Comparison of ENCODE assay signal across 19 cellular contexts in genomic region chr22:44444341-44445306, GRCh38. TPM values are rescaled to one million over a fixed set of nuclear protein-coding genes. Genes with fewer than 3 reads are reported as not detected.
DNase-seq lines count a peak whose midpoint lies in the region; TF ChIP-seq lines count a peak whose summit lies in the region.
"Had no signal": no experiment of that assay in that cellular context is flagged by ENCODE, and none has a peak within 500 bp of the region (broad histone marks: within the 10 kb centered on the region; RNA-seq: fewer than 3 reads in every experiment).

No MANE protein-coding gene starts in this region.

- no CpG with 5 or more reads among the region's 22 CpGs for WGBS in H9 (ENCODE audit: extremely low coverage, insufficient read length, low lambda C conversion rate)
- no CpG with 5 or more reads among the region's 22 CpGs for WGBS in mesendoderm (ENCODE audit: extremely low coverage, insufficient coverage, low lambda C conversion rate)

- H3K9ac ChIP-seq in H9 (ENCODE audit: extremely low read depth, insufficient read length, low read length) (no peak overlapping the region), mesendoderm (ENCODE audit: low read length) (no peak overlapping the region)

- H3K27me3 Mint-ChIP-seq in H9 (ENCODE audit: low read depth) = peaks cover 12% of the 10 kb centered on the region
- no peaks in the 10 kb centered on the region for H3K27me3 Mint-ChIP-seq in activated T-helper 2 cell treated with anti-CD3 and anti-CD28 coated beads, Interferon-gamma antibody, Interleukin-2, Interleukin-4, amounts not matched to agents 10 μg/mL and 5 μg/mL and 100 μg/mL, durations not matched to agents 14 hours and 24 hours and 36 hours (ENCODE audit: low read depth)
- peaks cover 0 to 2% (median 1%) of the 10 kb centered on the region in 3 donors for H3K27me3 Mint-ChIP-seq in immature natural killer cell (ENCODE audit: low read depth in 3 of 3)
- H3K27me3 Mint-ChIP-seq: stimulated activated naive CD8-positive, alpha-beta T cell treated with anti-CD3 and anti-CD28 coated beads, Interleukin-15, Interleukin-2, amounts not matched to agents 100 ng/mL and 50 ng/mL, for 24 hours had no signal

- H3K9me3 ChIP-seq in BE2C = no peaks in the 10 kb centered on the region
- H3K9me3 ChIP-seq in H9 (ENCODE audit: control insufficient read depth, low read depth, low read length) = no peaks in the 10 kb centered on the region
- H3K9me3 ChIP-seq: ovary had no signal

- H3K36me3 ChIP-seq in BE2C (no peaks in the 10 kb centered on the region), mesendoderm (ENCODE audit: control insufficient read depth, insufficient read depth, low read length) (no peaks in the 10 kb centered on the region)
- H3K36me3 ChIP-seq: heart left ventricle, ovary had no signal

- H2BK15ac ChIP-seq in H9 (ENCODE audit: low read depth, low read length) = no peak overlapping the region
- no peak overlapping the region for H2BK15ac ChIP-seq in mesendoderm (replicated peaks; ENCODE audit: low read depth)

- H2BK20ac ChIP-seq in H9 (ENCODE audit: low read depth, low read length, poor library complexity, severe bottlenecking) = no peak overlapping the region

- H2BK120ac ChIP-seq in H9 (ENCODE audit: low read depth, low read length, poor library complexity, severe bottlenecking) (no peak overlapping the region), mesendoderm (ENCODE audit: low read depth, low read length) (no peak overlapping the region)

- no peak overlapping the region for H2BK5ac ChIP-seq in H9 (ENCODE audit: insufficient read length, low read length)
- no peak overlapping the region for H2BK5ac ChIP-seq in mesendoderm (ENCODE audit: low read length)

- H2AFZ ChIP-seq in H9 (ENCODE audit: low read length) = no peak overlapping the region

- H4K91ac ChIP-seq in H9 (ENCODE audit: insufficient read length, low read depth, low read length) = no peak overlapping the region

- H3K4me2 ChIP-seq in H9 (ENCODE audit: insufficient read depth, insufficient read length, low read length) = no peak overlapping the region
- H3K4me2 ChIP-seq in mesendoderm (ENCODE audit: low read length) = no peak overlapping the region

- H3K4me1 ChIP-seq in BE2C (peaks cover 7% of the 10 kb centered on the region), H9 (ENCODE audit: insufficient read depth, low read length) (no peaks in the 10 kb centered on the region), mesendoderm (ENCODE audit: control insufficient read depth, low read depth, low read length) (no peaks in the 10 kb centered on the region)

- in situ Hi-C loops in astrocyte of the spinal cord (cut with HindIII; ENCODE audit: low sequenced_read_pairs) = no loop called here

- H3K27ac Mint-ChIP-seq in H9 (no peak overlapping the region; a peak in 1 of 7 replicates), immature natural killer cell (no peak overlapping the region)
- H3K27ac Mint-ChIP-seq in activated T-helper 2 cell treated with anti-CD3 and anti-CD28 coated beads, Interferon-gamma antibody, Interleukin-2, Interleukin-4, amounts not matched to agents 10 μg/mL and 5 μg/mL and 100 μg/mL, durations not matched to agents 14 hours and 24 hours and 36 hours = no peak overlapping the region
- H3K27ac Mint-ChIP-seq: CD4-positive, CD25-positive, alpha-beta regulatory T cell; memory B cell; stimulated activated naive CD8-positive, alpha-beta T cell treated with anti-CD3 and anti-CD28 coated beads, Interleukin-15, Interleukin-2, amounts not matched to agents 100 ng/mL and 50 ng/mL, for 24 hours had no signal

- DNase-seq in BE2C (no peak), H9 (peak; percentile 74), astrocyte of the spinal cord (ENCODE audit: low read depth, low spot score) (no peak), mesendoderm (peak; percentile 69), NCI-H1930 (lab: John Stamatoyannopoulos, UW) (no peak), immature natural killer cell (no peak)
- DNase-seq in activated T-helper 2 cell treated with anti-CD3 and anti-CD28 coated beads, Interferon-gamma antibody, Interleukin-2, Interleukin-4, amounts not matched to agents 10 μg/mL and 5 μg/mL and 100 μg/mL, durations not matched to agents 14 hours and 24 hours and 36 hours (ENCODE audit: low spot score) = no peak
- DNase-seq in stimulated activated naive CD4-positive, alpha-beta T cell (lab: John Stamatoyannopoulos, UW) = no peak
- DNase-seq: activated CD8-positive, alpha-beta memory T cell treated with anti-CD3 and anti-CD28 coated beads, Interleukin-2, amount 50 U/mL, for 48 hours; amygdala; CD4-positive, CD25-positive, alpha-beta regulatory T cell; effector CD4-positive, alpha-beta T cell; MV-4-11; NCI-H524 treated with DMSO at 0.1 percent for 48 hours; SHP77 had no signal

- no peak overlapping the region for H2BK12ac ChIP-seq in H9 (ENCODE audit: insufficient read length, low read depth, low read length)

- H3K27me3 ChIP-seq in BE2C = no peaks in the 10 kb centered on the region
- H3K27me3 ChIP-seq in H9 (ENCODE audit: insufficient read depth, low read length) = no peaks in the 10 kb centered on the region
- no peaks in the 10 kb centered on the region for H3K27me3 ChIP-seq in mesendoderm (ENCODE audit: insufficient read depth, low read length, poor library complexity)
- H3K27me3 ChIP-seq: heart left ventricle, ovary had no signal

- H3K36me3 Mint-ChIP-seq in H9 (ENCODE audit: insufficient read depth in 1 of 3, low read depth in 3 of 3) (peaks cover 0 to 4% (median 3%) of the 10 kb centered on the region in 3 experiments; a peak in 1 of 7 replicates), immature natural killer cell (peaks cover 0 to 4% (median 3%) of the 10 kb centered on the region in 3 donors)
- H3K36me3 Mint-ChIP-seq in activated T-helper 2 cell treated with anti-CD3 and anti-CD28 coated beads, Interferon-gamma antibody, Interleukin-2, Interleukin-4, amounts not matched to agents 10 μg/mL and 5 μg/mL and 100 μg/mL, durations not matched to agents 14 hours and 24 hours and 36 hours (ENCODE audit: low read depth) = no peaks in the 10 kb centered on the region
- H3K36me3 Mint-ChIP-seq: memory B cell had no signal

- H3K4ac ChIP-seq in H9 (ENCODE audit: low read depth, low read length) (no peak overlapping the region), mesendoderm (ENCODE audit: low read depth, low read length) (no peak overlapping the region)

- intact Hi-C loops in activated T-helper 2 cell treated with anti-CD3 and anti-CD28 coated beads, Interferon-gamma antibody, Interleukin-2, Interleukin-4, amounts not matched to agents 10 μg/mL and 5 μg/mL and 100 μg/mL, durations not matched to agents 14 hours and 24 hours and 36 hours (cut with micrococcal nuclease) = no loop called here

- H3K14ac ChIP-seq in H9 (ENCODE audit: insufficient read depth, low read length) = no peak overlapping the region; the same call in 1 of the 2 replicates

- H3K23me2 ChIP-seq in H9 (ENCODE audit: insufficient read length, low read depth, low read length, poor library complexity, severe bottlenecking) = no peaks in the 10 kb centered on the region

- TF ChIP-seq CTCF in BE2C (IDR thresholded peaks at IDR 0.05; ENCODE audit: low read depth, low read length) (peak; percentile 24; the same call in 1 of the 2 replicates), H9 (conservative IDR thresholded peaks at IDR 0.05) (peak; percentile 76), astrocyte of the spinal cord (IDR thresholded peaks at IDR 0.05; ENCODE audit: low read depth, low read length) (peak; percentile 16)

- no peak overlapping the region for H3K56ac ChIP-seq in H9 (ENCODE audit: insufficient read length, low read depth, low read length)
- H3K56ac ChIP-seq in mesendoderm (ENCODE audit: low read length) = no peak overlapping the region

- no peak overlapping the region for H3T11ph ChIP-seq in H9 (ENCODE audit: low read length)

- peaks cover 4 to 5% of the 10 kb centered on the region in 2 experiments; a peak in 4 of 5 replicates for H3K9me3 Mint-ChIP-seq in H9
- H3K9me3 Mint-ChIP-seq in activated T-helper 2 cell treated with anti-CD3 and anti-CD28 coated beads, Interferon-gamma antibody, Interleukin-2, Interleukin-4, amounts not matched to agents 10 μg/mL and 5 μg/mL and 100 μg/mL, durations not matched to agents 14 hours and 24 hours and 36 hours = peaks cover 5% of the 10 kb centered on the region
- peaks cover 0 to 5% (median 0%) of the 10 kb centered on the region in 6 donors for H3K9me3 Mint-ChIP-seq in immature natural killer cell

- no peak overlapping the region for H3K4me3 Mint-ChIP-seq in H9
- H3K4me3 Mint-ChIP-seq in activated T-helper 2 cell treated with anti-CD3 and anti-CD28 coated beads, Interferon-gamma antibody, Interleukin-2, Interleukin-4, amounts not matched to agents 10 μg/mL and 5 μg/mL and 100 μg/mL, durations not matched to agents 14 hours and 24 hours and 36 hours (ENCODE audit: low read depth) = no peak overlapping the region
- H3K4me3 Mint-ChIP-seq in immature natural killer cell = no peak overlapping the region
- H3K4me3 Mint-ChIP-seq: CD4-positive, CD25-positive, alpha-beta regulatory T cell; memory B cell; stimulated activated naive CD8-positive, alpha-beta T cell treated with anti-CD3 and anti-CD28 coated beads, Interleukin-15, Interleukin-2, amounts not matched to agents 100 ng/mL and 50 ng/mL, for 24 hours had no signal

- H4K5ac ChIP-seq in H9 (ENCODE audit: insufficient read length, low read depth, low read length) (no peak overlapping the region), mesendoderm (ENCODE audit: low read length) (no peak overlapping the region)

- H2AK5ac ChIP-seq in H9 (ENCODE audit: insufficient read length, low read length) = no peak overlapping the region
- no peak overlapping the region for H2AK5ac ChIP-seq in mesendoderm (ENCODE audit: low read length)

- no peak overlapping the region for H3K23ac ChIP-seq in H9 (ENCODE audit: insufficient read length, low read depth, low read length)
- no peak overlapping the region for H3K23ac ChIP-seq in mesendoderm (ENCODE audit: low read length)

- H3K27ac ChIP-seq in H9 (ENCODE audit: insufficient read length, low read depth, low read length) (no peak overlapping the region), mesendoderm (ENCODE audit: low read depth, low read length) (no peak overlapping the region)
- H3K27ac ChIP-seq: ovary had no signal

- H3K4me3 ChIP-seq in BE2C (ENCODE audit: low read depth, low read length) (no peak overlapping the region), astrocyte of the spinal cord (ENCODE audit: low read depth, low read length) (no peak overlapping the region), mesendoderm (ENCODE audit: low read length) (no peak overlapping the region)
- H3K4me3 ChIP-seq: heart left ventricle, ovary had no signal

- H3K79me2 ChIP-seq in H9 (ENCODE audit: insufficient read depth, low read length) (no peaks in the 10 kb centered on the region), mesendoderm (ENCODE audit: control insufficient read depth, insufficient read depth, low read length) (no peaks in the 10 kb centered on the region)

- H3K18ac ChIP-seq in H9 (ENCODE audit: insufficient read length, low read depth, low read length) (no peak overlapping the region), mesendoderm (ENCODE audit: low read length) (no peak overlapping the region)

- H4K8ac ChIP-seq in H9 (replicated peaks; ENCODE audit: insufficient read length, low read depth, low read length) (no peak overlapping the region), mesendoderm (ENCODE audit: low read depth, low read length) (no peak overlapping the region)

- no peaks in the 10 kb centered on the region for H3K79me1 ChIP-seq in H9 (ENCODE audit: insufficient read depth, low read depth, low read length, poor library complexity, severe bottlenecking)
- no peaks in the 10 kb centered on the region for H3K79me1 ChIP-seq in mesendoderm (ENCODE audit: low read length)

- H3K4me1 Mint-ChIP-seq in H9 (peaks cover 8 to 22% of the 10 kb centered on the region in 2 experiments), immature natural killer cell (no peaks in the 10 kb centered on the region)
- H3K4me1 Mint-ChIP-seq in activated T-helper 2 cell treated with anti-CD3 and anti-CD28 coated beads, Interferon-gamma antibody, Interleukin-2, Interleukin-4, amounts not matched to agents 10 μg/mL and 5 μg/mL and 100 μg/mL, durations not matched to agents 14 hours and 24 hours and 36 hours (ENCODE audit: low read depth) = no peaks in the 10 kb centered on the region
- H3K4me1 Mint-ChIP-seq: CD4-positive, CD25-positive, alpha-beta regulatory T cell; memory B cell had no signal

- peaks cover 3% of the 10 kb centered on the region for H4K20me1 ChIP-seq in H9 (ENCODE audit: control insufficient read depth, insufficient read depth, insufficient read length)

RNA-seq across cellular contexts. Expression of gene RTL6, which starts 53.4 kb away (rescaled TPM):
- 28.1 TPM for polyA plus RNA-seq in BE2C (2012; ENCODE audit: insufficient read depth, insufficient read length, low read depth)
- total RNA-seq in H9 (2021) = 30.8 and 31.1 TPM in 2 replicates
- polyA plus RNA-seq in mesendoderm (2013, experiment 1 of 2) = 11.7 TPM
- polyA plus RNA-seq in mesendoderm (2013, experiment 2 of 2) = 11.5 TPM
- 7.4 and 8.2 TPM in 2 replicates for total RNA-seq in activated T-helper 2 cell treated with anti-CD3 and anti-CD28 coated beads, Interferon-gamma antibody, Interleukin-2, Interleukin-4, amounts not matched to agents 10 μg/mL and 5 μg/mL and 100 μg/mL, durations not matched to agents 14 hours and 24 hours and 36 hours
- 10 to 100 TPM in 1 of 3 donors, 1 to 10 TPM in 2; 6.6 to 18.8 (median 9.4) TPM for polyA plus RNA-seq in immature natural killer cell

Comparison
In these comparisons a context has a peak if more than half of its experiments do, and no peak if none do; other contexts are left out.
1. DNase-seq: peak in H9 (single experiment) and mesendoderm (single experiment); none in BE2C (single experiment), astrocyte of the spinal cord (single experiment), NCI-H1930 (0 of 2), activated T-helper 2 cell treated with anti-CD3 and anti-CD28 coated beads, Interferon-gamma antibody, Interleukin-2, Interleukin-4, amounts not matched to agents 10 μg/mL and 5 μg/mL and 100 μg/mL, durations not matched to agents 14 hours and 24 hours and 36 hours (single experiment), stimulated activated naive CD4-positive, alpha-beta T cell (0 of 6) and immature natural killer cell (0 of 3).
2. CTCF ChIP-seq: peak in every context shown above with its lines; median percentile 76 in H9; 24 in BE2C; 16 in astrocyte of the spinal cord.